ENCODE assay signal across 15 cellular contexts in the genomic region with DNA sequence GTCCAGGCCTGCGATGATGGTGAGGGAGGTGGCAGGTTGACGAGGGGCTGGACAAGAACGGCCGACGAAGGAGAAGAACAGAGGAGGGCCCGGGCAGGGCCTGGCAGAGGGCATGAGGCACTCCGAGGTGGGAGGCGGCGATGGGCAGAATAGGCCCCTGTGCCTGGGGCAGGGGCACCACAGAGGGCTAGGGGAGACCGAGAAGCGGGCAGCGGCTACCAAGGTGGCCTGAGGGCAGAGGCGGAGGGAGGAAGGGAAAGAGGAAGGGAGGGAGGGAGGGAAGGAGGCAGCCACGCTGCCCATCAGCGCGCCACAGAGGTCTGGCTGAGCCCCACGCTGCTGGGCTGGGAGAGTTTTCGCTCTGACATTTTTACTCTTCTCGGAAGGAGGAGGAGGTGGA. TPM values are rescaled to one million over a fixed set of nuclear protein-coding genes. Genes with fewer than 3 reads are reported as not detected.
DNase-seq lines count a peak whose midpoint lies in the region; ATAC-seq, FAIRE-seq and TF ChIP-seq lines count a peak whose summit lies in the region.
"Had no signal": no experiment of that assay in that cellular context is flagged by ENCODE, and none has a peak within 500 bp of the region (broad histone marks: within the 10 kb centered on the region; RNA-seq: fewer than 3 reads in every experiment).

No MANE protein-coding gene starts in this region.

- H3K4me1 ChIP-seq in A549 (peaks cover 33% of the 10 kb centered on the region), adipocyte (ENCODE audit: control insufficient read depth, insufficient read depth, low read length) (peaks cover 36% of the 10 kb centered on the region), trophoblast cell (ENCODE audit: control insufficient read depth in 1 of 2, insufficient read depth in 2 of 2, low read length in 2 of 2) (peaks cover 13 to 14% of the 10 kb centered on the region in 2 experiments)

- no peak overlapping the region for H3K14ac ChIP-seq in trophoblast cell (ENCODE audit: low read length)

- no peak overlapping the region for H3K4ac ChIP-seq in trophoblast cell (ENCODE audit: low read depth, low read length)

- H2BK5ac ChIP-seq in trophoblast cell (ENCODE audit: low read depth, low read length, poor library complexity) = no peak overlapping the region

- no peak overlapping the region for H2BK120ac ChIP-seq in trophoblast cell (ENCODE audit: insufficient read depth, low read length, poor library complexity)

- no peak overlapping the region for H4K91ac ChIP-seq in trophoblast cell (ENCODE audit: low read depth, low read length)

- CTCF ChIA-PET in A549 (lab: Yijun Ruan, JAX) = interaction anchor here (1.0 to 3.5 kb wide), 3 partner anchors 12 to 90 kb away, joined by 3 to 19 read pairs (median 12); no protein-coding TSS in a partner anchor

- no peak overlapping the region for H2AK5ac ChIP-seq in trophoblast cell (ENCODE audit: low read length)

- TF ChIP-seq EP300 in A549 (IDR thresholded peaks at IDR 0.05) = no peak

- H3K27me3 ChIP-seq in adipocyte (replicated peaks; ENCODE audit: control insufficient read depth, insufficient read depth, low read length) (peaks cover 8% of the 10 kb centered on the region), trophoblast cell (ENCODE audit: insufficient read depth, low read length) (no peaks in the 10 kb centered on the region)

- H3K9me3 ChIP-seq in A549 (no peaks in the 10 kb centered on the region), adipocyte (ENCODE audit: control insufficient read depth, low read length) (no peaks in the 10 kb centered on the region), trophoblast cell (ENCODE audit: insufficient read depth, low read depth, low read length) (peaks cover 2% of the 10 kb centered on the region)

- no peak for TF ChIP-seq POLR2A in A549 (IDR thresholded peaks at IDR 0.05; ENCODE audit: low read length)

- H3K27ac ChIP-seq in A549 (peak overlapping the region; percentile 87 to 94), trophoblast cell (ENCODE audit: low read depth, low read length) (no peak overlapping the region)

- TF ChIP-seq RAD21 in A549 (conservative IDR thresholded peaks at IDR 0.05 in 1 of 2, IDR thresholded peaks at IDR 0.05 in 1 of 2) = no peak

- H3K18ac ChIP-seq in trophoblast cell (ENCODE audit: low read length) = no peak overlapping the region

- H3K4me3 ChIP-seq in A549 = no peak overlapping the region
- H3K4me3 ChIP-seq in adipocyte (ENCODE audit: low read length) = no peak overlapping the region
- no peak overlapping the region for H3K4me3 ChIP-seq in trophoblast cell (ENCODE audit: low read depth, low read length)

- H3K79me1 ChIP-seq in trophoblast cell (ENCODE audit: low read length) = peaks cover 3% of the 10 kb centered on the region

- no peak overlapping the region for H3K23ac ChIP-seq in trophoblast cell (ENCODE audit: low read length)

- WGBS in A549 (ENCODE audit: missing lambda C conversion rate) = 94% methylated on average over 19 of the region's 19 CpGs
- WGBS in trophoblast cell (ENCODE audit: extremely low coverage, insufficient coverage, insufficient read length) = no CpG with 5 or more reads among the region's 19 CpGs

- no peak overlapping the region for H2AFZ ChIP-seq in trophoblast cell (ENCODE audit: insufficient read depth, low read length, poor library complexity)

- no peak for TF ChIP-seq CTCF in A549 (IDR thresholded peaks at IDR 0.05)

- POLR2A ChIA-PET in A549 (lab: Yijun Ruan, JAX) = no interaction called here

- intact Hi-C loops in left ventricle myocardium superior (cut with micrococcal nuclease) = no loop called here

- peak overlapping the region; percentile 87 for H2BK12ac ChIP-seq in trophoblast cell (ENCODE audit: low read length)

- no peak for ATAC-seq in A549
- peak; percentile 5 for ATAC-seq in left ventricle myocardium superior
- no peak for ATAC-seq in HG02884 (IDR thresholded peaks at IDR 0.05; ENCODE audit: unreplicated experiment)
- no peak for ATAC-seq in HG02840 (IDR thresholded peaks at IDR 0.05; ENCODE audit: low FRiP score, unreplicated experiment)
- ATAC-seq: stimulated activated naive B cell treated with anti-CD40 and anti-IgM and Interleukin-4, amounts not matched to agents 10 μg/mL and 1 μg/mL and 100 μg/mL, for 72 hours had no signal

- H3K9ac ChIP-seq in adipocyte (ENCODE audit: low read length) = peak overlapping the region; percentile 70
- H3K9ac ChIP-seq in trophoblast cell (ENCODE audit: low read length) = no peak overlapping the region

- H4K12ac ChIP-seq in trophoblast cell (ENCODE audit: low read depth, low read length) = no peak overlapping the region

- H3K4me2 ChIP-seq in A549 (peak overlapping the region; percentile 81), trophoblast cell (ENCODE audit: low read length) (no peak overlapping the region)

- no peak overlapping the region for H4K8ac ChIP-seq in trophoblast cell (ENCODE audit: low read depth, low read length)

- DNase-seq in A549 (ENCODE audit: low read depth in 1 of 2, low spot score in 1 of 2) (no peak), adipocyte (ENCODE audit: low read depth) (peak; percentile 41), left ventricle myocardium superior (peak; percentile 39), trophoblast cell (no peak), RKO (ENCODE audit: low spot score) (no peak), NCI-H526 (lab: John Stamatoyannopoulos, UW) (no peak)
- DNase-seq: activated CD4-positive, alpha-beta T cell treated with anti-CD3 and anti-CD28 coated beads, Interleukin-2, amount 50 U/mL, for 4 hours; NCI-H446 treated with DMSO at 0.1 percent for 48 hours; stimulated activated naive B cell treated with anti-CD40 and anti-IgM and Interleukin-4, amounts not matched to agents 10 μg/mL and 1 μg/mL and 100 μg/mL, for 72 hours had no signal

- H3K79me2 ChIP-seq in trophoblast cell (ENCODE audit: control insufficient read depth, insufficient read depth, low read length, poor library complexity) = no peaks in the 10 kb centered on the region

- H3K36me3 ChIP-seq in adipocyte (ENCODE audit: control insufficient read depth, insufficient read depth, low read length, severe bottlenecking) (no peaks in the 10 kb centered on the region), trophoblast cell (ENCODE audit: control insufficient read depth in 1 of 2, insufficient read depth in 2 of 2, low read length in 2 of 2) (no peaks in the 10 kb centered on the region)

- FAIRE-seq in A549 (lab: Jason Lieb, UNC) = no peak

TF ChIP-seq in A549, 52 proteins besides CTCF, POLR2A, EP300 and RAD21 (continues in another document):
- TF ChIP-seq TFCP2L1 (CRISPR knock-in tag; IDR thresholded peaks at IDR 0.05) (no peak), ATOH8 (CRISPR knock-in tag; IDR thresholded peaks at IDR 0.05; ENCODE audit: low read depth) (no peak), HOXB5 (CRISPR knock-in tag; IDR thresholded peaks at IDR 0.05) (no peak), NPAS2 (CRISPR knock-in tag; IDR thresholded peaks at IDR 0.05; ENCODE audit: borderline replicate concordance) (no peak), TP53 (CRISPR knock-in tag; IDR thresholded peaks at IDR 0.05) (no peak)

RNA-seq across cellular contexts. Expression of gene LSP1, which starts 11.3 kb away (rescaled TPM):
- 0.42 and 0.67 TPM in 2 replicates for polyA plus RNA-seq in A549 (2011; rRNA removed)
- polyA plus RNA-seq in A549 (2012; cell fraction: cytosol; rRNA removed) = 0.21 and 0.23 TPM in 2 replicates
- polyA plus RNA-seq in A549 (2012; cell fraction: nucleus; rRNA removed) = 0.13 and 0.15 TPM in 2 replicates
- polyA plus RNA-seq in A549 (2017; fragmentation: RNase III; extraction: RNeasy Plus Mini Kit Qiagen cat#74134 plus additional on column Dnase treatment) = 1.7 to 5.5 TPM (median 3.5 TPM) in 3 replicates
- polyA minus RNA-seq in A549 (2011; rRNA and poly(A)+ RNA removed) = 2.8 TPM in 1 of 2 replicates, not detected in the other
- total RNA-seq in left ventricle myocardium superior = 22.9 TPM
- 0.67 and 0.68 TPM in 2 replicates for polyA plus RNA-seq in trophoblast cell (2013)
- polyA plus RNA-seq: AG04450 had no signal

RNA-seq across cellular contexts. Expression of gene TNNI2, which starts 25.4 kb away (rescaled TPM):
- polyA plus RNA-seq in A549 (2011; rRNA removed) (not detected in 2 replicates), A549 (2017; fragmentation: RNase III; extraction: RNeasy Plus Mini Kit Qiagen cat#74134 plus additional on column Dnase treatment) (not detected in 3 replicates)
- not detected in 2 replicates for polyA plus RNA-seq in A549 (2012; cell fraction: cytosol; rRNA removed)
- polyA plus RNA-seq in A549 (2012; cell fraction: nucleus; rRNA removed) = 0.31 TPM in 1 of 2 replicates, not detected in the other
- polyA minus RNA-seq in A549 (2011; rRNA and poly(A)+ RNA removed) = not detected in 2 replicates
- total RNA-seq in left ventricle myocardium superior = not detected
- 1.1 and 1.7 TPM in 2 replicates for polyA plus RNA-seq in trophoblast cell (2013)
- total RNA-seq: G401, H7, left lobe of liver had no signal
- polyA plus RNA-seq: AG04450 had no signal

RNA-seq across cellular contexts. Expression of gene PRR33, which starts 27.5 kb away (rescaled TPM):
- polyA plus RNA-seq in A549 (2011; rRNA removed) = not detected in 2 replicates
- polyA plus RNA-seq in A549 (2012; cell fraction: cytosol; rRNA removed) = not detected in 2 replicates
- polyA plus RNA-seq in A549 (2012; cell fraction: nucleus; rRNA removed) = 0.02 TPM in 1 of 2 replicates, not detected in the other
- polyA plus RNA-seq in A549 (2017; fragmentation: RNase III; extraction: RNeasy Plus Mini Kit Qiagen cat#74134 plus additional on column Dnase treatment) = not detected in 3 replicates
- polyA minus RNA-seq in A549 (2011; rRNA and poly(A)+ RNA removed) = not detected in 2 replicates
- total RNA-seq in left ventricle myocardium superior = 4.4 TPM
- polyA plus RNA-seq in trophoblast cell (2013) = not detected in 2 replicates
- total RNA-seq: G401, H7, left lobe of liver had no signal
- polyA plus RNA-seq: AG04450 had no signal

RNA-seq across cellular contexts. Expression of gene SYT8, which starts 29.4 kb away (rescaled TPM):
- polyA plus RNA-seq in A549 (2011; rRNA removed) (not detected in 2 replicates), A549 (2017; fragmentation: RNase III; extraction: RNeasy Plus Mini Kit Qiagen cat#74134 plus additional on column Dnase treatment) (0.21 to 0.25 TPM (median 0.22 TPM) in 3 replicates)
- polyA plus RNA-seq in A549 (2012; cell fraction: cytosol; rRNA removed) = 0.06 TPM in 1 of 2 replicates, not detected in the other
- polyA plus RNA-seq in A549 (2012; cell fraction: nucleus; rRNA removed) = 0.34 and 0.70 TPM in 2 replicates
- polyA minus RNA-seq in A549 (2011; rRNA and poly(A)+ RNA removed) = not detected in 2 replicates
- not detected for total RNA-seq in left ventricle myocardium superior
- polyA plus RNA-seq in trophoblast cell (2013) = 1.1 and 1.4 TPM in 2 replicates
- total RNA-seq: G401, H7 had no signal
- polyA plus RNA-seq: AG04450 had no signal

RNA-seq across cellular contexts. Expression of gene TNNT3, which starts 55.3 kb away (rescaled TPM):
- polyA plus RNA-seq in A549 (2011; rRNA removed) (not detected in 2 replicates), A549 (2017; fragmentation: RNase III; extraction: RNeasy Plus Mini Kit Qiagen cat#74134 plus additional on column Dnase treatment) (0.15 TPM in 1 of 3 replicates, not detected in the others)
- 0.07 TPM in 1 of 2 replicates, not detected in the other for polyA plus RNA-seq in A549 (2012; cell fraction: cytosol; rRNA removed)
- not detected in 2 replicates for polyA plus RNA-seq in A549 (2012; cell fraction: nucleus; rRNA removed)
- not detected in 2 replicates for polyA minus RNA-seq in A549 (2011; rRNA and poly(A)+ RNA removed)
- total RNA-seq in left ventricle myocardium superior = 46.1 TPM
- 4.2 and 4.5 TPM in 2 replicates for polyA plus RNA-seq in trophoblast cell (2013)
- total RNA-seq: G401, H7, left lobe of liver had no signal
- polyA plus RNA-seq: AG04450 had no signal

Comparison
In these comparisons a context has a peak if more than half of its experiments do, and no peak if none do; other contexts are left out.
1. DNase-seq: peak in adipocyte (single experiment) and left ventricle myocardium superior (single experiment); none in A549 (0 of 2), trophoblast cell (0 of 2), RKO (single experiment) and NCI-H526 (0 of 2).